ENCODE assay signal across 8 cellular contexts in genomic region chr1:246450485-246451251, GRCh38. TPM values are rescaled to one million over a fixed set of nuclear protein-coding genes. Genes with fewer than 3 reads are reported as not detected.
DNase-seq lines count a peak whose midpoint lies in the region; FAIRE-seq and TF ChIP-seq lines count a peak whose summit lies in the region.

No MANE protein-coding gene starts in this region.

- CTCF ChIA-PET in activated CD4-positive, alpha-beta memory T cell treated with anti-CD3 and anti-CD28 coated beads for 36 hours (lab: Charles Lee) = interaction anchor here (0.8 to 2.4 kb wide), 7 partner anchors 10 to 1297 kb away, joined by 3 to 16 read pairs (median 7); no protein-coding TSS in a partner anchor

- H3K27me3 Mint-ChIP-seq in brain = no peaks in the 10 kb centered on the region
- H3K27me3 Mint-ChIP-seq in activated CD4-positive, alpha-beta memory T cell treated with anti-CD3 and anti-CD28 coated beads for 36 hours = no peaks in the 10 kb centered on the region

- H3K9ac ChIP-seq in liver (ENCODE audit: low read depth in 1 of 2, low read length in 2 of 2) = no peak overlapping the region

- H3K4me1 ChIP-seq in liver (ENCODE audit: control insufficient read depth in 4 of 4, insufficient read depth in 4 of 4, low read length in 3 of 4) = no peaks in the 10 kb centered on the region

- no peak overlapping the region for H3K27ac Mint-ChIP-seq in brain
- H3K27ac Mint-ChIP-seq in activated CD4-positive, alpha-beta memory T cell treated with anti-CD3 and anti-CD28 coated beads for 36 hours = no peak overlapping the region

- POLR2A ChIA-PET in activated CD4-positive, alpha-beta memory T cell treated with anti-CD3 and anti-CD28 coated beads for 36 hours (lab: Charles Lee) = no interaction called here

- H3K36me3 Mint-ChIP-seq in brain = no peaks in the 10 kb centered on the region
- peaks cover 7% of the 10 kb centered on the region for H3K36me3 Mint-ChIP-seq in activated CD4-positive, alpha-beta memory T cell treated with anti-CD3 and anti-CD28 coated beads for 36 hours

- H3K9me3 ChIP-seq in liver (ENCODE audit: control insufficient read depth in 4 of 4, low read length in 3 of 4) = peaks cover 0 to 3% (median 0%) of the 10 kb centered on the region in 4 donors

- H3K9me3 Mint-ChIP-seq in brain = no peaks in the 10 kb centered on the region
- H3K9me3 Mint-ChIP-seq in activated CD4-positive, alpha-beta memory T cell treated with anti-CD3 and anti-CD28 coated beads for 36 hours = peaks cover 3% of the 10 kb centered on the region

- H3K27ac ChIP-seq in liver (ENCODE audit: low read depth in 1 of 2, low read length in 2 of 2) = no peak overlapping the region

- DNase-seq in CD1c-positive myeloid dendritic cell (ENCODE audit: extremely low spot score) (peak; percentile 31), H54 (ENCODE audit: insufficient read length, low spot score) (peak; percentile 19), NCI-H2227 (lab: John Stamatoyannopoulos, UW; ENCODE audit: unreplicated experiment) (peak; percentile 23)
- DNase-seq in activated CD4-positive, alpha-beta memory T cell treated with anti-CD3 and anti-CD28 coated beads for 36 hours = no peak
- no peak for DNase-seq in activated naive CD4-positive, alpha-beta T cell (lab: John Stamatoyannopoulos, UW)
- DNase-seq in stimulated activated naive CD4-positive, alpha-beta T cell treated with Interleukin-2 at 50 U/mL for 16 hours (lab: John Stamatoyannopoulos, UW) = no peak

- TF ChIP-seq CTCF in brain (conservative IDR thresholded peaks at IDR 0.05) = peak; percentile 85 to 89
- TF ChIP-seq CTCF in liver (IDR thresholded peaks at IDR 0.05; ENCODE audit: low read depth, low read length, missing input control) = peak; percentile 59

- peak; percentile 57 for FAIRE-seq in H54 (lab: Jason Lieb, UNC)

- no peak for TF ChIP-seq POLR2A in H54 (IDR thresholded peaks at IDR 0.05; ENCODE audit: low read depth, low read length)

- H3K36me3 ChIP-seq in liver (ENCODE audit: control insufficient read depth in 4 of 4, insufficient read depth in 3 of 4, low read depth in 1 of 4, low read length in 3 of 4) = no peaks in the 10 kb centered on the region

- TF ChIP-seq RAD21 in liver (IDR thresholded peaks at IDR 0.05) = peak; percentile 84 to 88

- H3K4me1 Mint-ChIP-seq in brain = peaks cover 38% of the 10 kb centered on the region
- peaks cover 2% of the 10 kb centered on the region for H3K4me1 Mint-ChIP-seq in activated CD4-positive, alpha-beta memory T cell treated with anti-CD3 and anti-CD28 coated beads for 36 hours (ENCODE audit: low read depth)

- H3K27me3 ChIP-seq in liver (ENCODE audit: control insufficient read depth in 4 of 4, insufficient read depth in 4 of 4, low read length in 3 of 4) = no peaks in the 10 kb centered on the region

- no peak overlapping the region for H3K4me3 ChIP-seq in liver (ENCODE audit: low read depth in 1 of 3, low read length in 3 of 3)

- 70% methylated on average over 8 of the region's 8 CpGs for WGBS in liver

- intact Hi-C loops in activated CD4-positive, alpha-beta memory T cell treated with anti-CD3 and anti-CD28 coated beads for 36 hours (cut with micrococcal nuclease) = loop anchor here (1.0 to 5.0 kb wide), 2 partner anchors 438 to 1298 kb away; partner anchors contain the start of gene KIF26B

- H3K4me3 Mint-ChIP-seq in brain = no peak overlapping the region
- H3K4me3 Mint-ChIP-seq in activated CD4-positive, alpha-beta memory T cell treated with anti-CD3 and anti-CD28 coated beads for 36 hours = no peak overlapping the region

TF ChIP-seq in liver, 16 proteins besides CTCF, POLR2A, EP300 and RAD21:
- TF ChIP-seq GABPA (IDR thresholded peaks at IDR 0.05 in 1 of 2, conservative IDR thresholded peaks at IDR 0.05 in 1 of 2) (no peak), JUND (IDR thresholded peaks at IDR 0.05) (no peak), HNF4G (IDR thresholded peaks at IDR 0.05) (no peak), ATF3 (IDR thresholded peaks at IDR 0.05) (no peak), RXRA (IDR thresholded peaks at IDR 0.05) (no peak), SP1 (IDR thresholded peaks at IDR 0.05) (no peak), NR2F2 (IDR thresholded peaks at IDR 0.05) (no peak), EGR1 (IDR thresholded peaks at IDR 0.05; ENCODE audit: low read depth in 2 of 2) (no peak)
- TF ChIP-seq, protein P1, sequence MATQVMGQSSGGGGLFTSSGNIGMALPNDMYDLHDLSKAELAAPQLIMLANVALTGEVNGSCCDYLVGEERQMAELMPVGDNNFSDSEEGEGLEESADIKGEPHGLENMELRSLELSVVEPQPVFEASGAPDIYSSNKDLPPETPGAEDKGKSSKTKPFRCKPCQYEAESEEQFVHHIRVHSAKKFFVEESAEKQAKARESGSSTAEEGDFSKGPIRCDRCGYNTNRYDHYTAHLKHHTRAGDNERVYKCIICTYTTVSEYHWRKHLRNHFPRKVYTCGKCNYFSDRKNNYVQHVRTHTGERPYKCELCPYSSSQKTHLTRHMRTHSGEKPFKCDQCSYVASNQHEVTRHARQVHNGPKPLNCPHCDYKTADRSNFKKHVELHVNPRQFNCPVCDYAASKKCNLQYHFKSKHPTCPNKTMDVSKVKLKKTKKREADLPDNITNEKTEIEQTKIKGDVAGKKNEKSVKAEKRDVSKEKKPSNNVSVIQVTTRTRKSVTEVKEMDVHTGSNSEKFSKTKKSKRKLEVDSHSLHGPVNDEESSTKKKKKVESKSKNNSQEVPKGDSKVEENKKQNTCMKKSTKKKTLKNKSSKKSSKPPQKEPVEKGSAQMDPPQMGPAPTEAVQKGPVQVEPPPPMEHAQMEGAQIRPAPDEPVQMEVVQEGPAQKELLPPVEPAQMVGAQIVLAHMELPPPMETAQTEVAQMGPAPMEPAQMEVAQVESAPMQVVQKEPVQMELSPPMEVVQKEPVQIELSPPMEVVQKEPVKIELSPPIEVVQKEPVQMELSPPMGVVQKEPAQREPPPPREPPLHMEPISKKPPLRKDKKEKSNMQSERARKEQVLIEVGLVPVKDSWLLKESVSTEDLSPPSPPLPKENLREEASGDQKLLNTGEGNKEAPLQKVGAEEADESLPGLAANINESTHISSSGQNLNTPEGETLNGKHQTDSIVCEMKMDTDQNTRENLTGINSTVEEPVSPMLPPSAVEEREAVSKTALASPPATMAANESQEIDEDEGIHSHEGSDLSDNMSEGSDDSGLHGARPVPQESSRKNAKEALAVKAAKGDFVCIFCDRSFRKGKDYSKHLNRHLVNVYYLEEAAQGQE (IDR thresholded peaks at IDR 0.05) = no peak
- TF ChIP-seq, protein P2, sequence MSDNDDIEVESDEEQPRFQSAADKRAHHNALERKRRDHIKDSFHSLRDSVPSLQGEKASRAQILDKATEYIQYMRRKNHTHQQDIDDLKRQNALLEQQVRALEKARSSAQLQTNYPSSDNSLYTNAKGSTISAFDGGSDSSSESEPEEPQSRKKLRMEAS (IDR thresholded peaks at IDR 0.05) = no peak

RNA-seq across cellular contexts. Expression of gene SMYD3, which starts 56.4 kb away (rescaled TPM):
- 48.0 TPM for polyA plus RNA-seq in brain (ENCODE audit: insufficient read depth, low read depth, low replicate concordance)
- total RNA-seq in liver = 1 to 10 TPM; 7.9 to 9.1 TPM
- polyA plus RNA-seq in liver = 1 to 10 TPM; 3.1 to 8.1 TPM
- 10 to 100 TPM; 16.6 to 20.2 TPM for total RNA-seq in activated CD4-positive, alpha-beta memory T cell treated with anti-CD3 and anti-CD28 coated beads for 36 hours

Comparison
In these comparisons a context has a peak if more than half of its experiments do, and no peak if none do; other contexts are left out.
1. DNase-seq: peak in CD1c-positive myeloid dendritic cell (single experiment), H54 (single experiment) and NCI-H2227 (single experiment); none in activated CD4-positive, alpha-beta memory T cell treated with anti-CD3 and anti-CD28 coated beads for 36 hours (single experiment), activated naive CD4-positive, alpha-beta T cell (0 of 4) and stimulated activated naive CD4-positive, alpha-beta T cell treated with Interleukin-2 at 50 U/mL for 16 hours (single experiment).